Comparison of ENCODE assay signal across 1 cellular context in the genomic region with DNA sequence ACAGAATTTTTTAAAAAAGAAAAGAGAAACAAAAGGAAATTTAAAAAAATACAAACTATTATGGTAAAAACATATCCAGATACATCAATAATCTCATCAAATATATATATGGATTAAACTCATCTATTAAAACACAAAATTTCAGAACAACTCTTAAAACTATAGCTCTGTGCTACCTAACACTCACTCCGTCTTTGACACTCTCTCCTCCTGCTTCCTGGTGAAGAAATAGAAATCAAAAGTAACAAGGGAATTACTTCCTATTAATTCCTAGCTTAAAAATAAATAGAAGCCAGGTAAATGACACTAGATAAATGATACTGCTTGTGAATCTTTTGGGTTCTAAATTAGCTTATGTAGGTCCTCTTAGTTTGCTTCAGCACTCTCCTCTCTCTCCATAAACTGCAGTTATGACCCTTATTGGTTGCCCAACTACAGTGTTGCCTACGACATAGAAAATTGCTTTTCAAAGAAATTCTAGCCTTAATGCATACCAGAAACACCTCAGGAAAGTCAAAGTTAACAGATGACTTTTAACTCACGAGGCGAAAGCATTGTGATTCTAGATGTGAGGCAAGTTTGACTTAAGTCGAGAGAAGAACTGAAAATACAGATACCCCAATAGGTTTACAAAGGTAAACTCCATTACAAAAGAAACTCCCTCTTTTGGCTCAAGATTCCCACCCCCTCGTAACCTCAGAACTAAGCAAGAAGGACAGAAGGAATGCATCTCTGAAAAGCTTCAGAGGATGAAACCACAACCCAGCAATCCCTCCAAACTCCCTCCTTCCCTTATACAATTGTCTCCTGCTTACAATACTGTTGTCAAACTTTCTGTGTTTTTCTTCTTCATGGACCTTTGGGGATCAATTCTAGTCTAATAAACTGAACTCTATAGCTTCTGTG.
TF ChIP-seq lines count a peak whose summit lies in the region.

No MANE protein-coding gene starts in this region.

TF ChIP-seq in GM12878, 131 proteins besides CTCF, POLR2A, EP300 and RAD21:
- TF ChIP-seq RCOR1 (conservative IDR thresholded peaks at IDR 0.05; ENCODE audit: low read depth, low read length), result no peak
- no peak for TF ChIP-seq TBL1XR1 (IDR thresholded peaks at IDR 0.05; ENCODE audit: low read depth, low read length)
- TF ChIP-seq, protein P1, sequence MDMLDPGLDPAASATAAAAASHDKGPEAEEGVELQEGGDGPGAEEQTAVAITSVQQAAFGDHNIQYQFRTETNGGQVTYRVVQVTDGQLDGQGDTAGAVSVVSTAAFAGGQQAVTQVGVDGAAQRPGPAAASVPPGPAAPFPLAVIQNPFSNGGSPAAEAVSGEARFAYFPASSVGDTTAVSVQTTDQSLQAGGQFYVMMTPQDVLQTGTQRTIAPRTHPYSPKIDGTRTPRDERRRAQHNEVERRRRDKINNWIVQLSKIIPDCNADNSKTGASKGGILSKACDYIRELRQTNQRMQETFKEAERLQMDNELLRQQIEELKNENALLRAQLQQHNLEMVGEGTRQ (IDR thresholded peaks at IDR 0.05; ENCODE audit: borderline replicate concordance, low read depth, low read length), result no peak
- no peak for TF ChIP-seq NFIC (IDR thresholded peaks at IDR 0.05; ENCODE audit: low read depth, low read length)
- no peak for TF ChIP-seq MTA2 (IDR thresholded peaks at IDR 0.05; ENCODE audit: low read depth)
- TF ChIP-seq PML (IDR thresholded peaks at IDR 0.05; ENCODE audit: low read length), result no peak
- TF ChIP-seq ZZZ3 (IDR thresholded peaks at IDR 0.05; ENCODE audit: control insufficient read depth, insufficient read length, low read depth), result no peak
- TF ChIP-seq, protein P2, sequence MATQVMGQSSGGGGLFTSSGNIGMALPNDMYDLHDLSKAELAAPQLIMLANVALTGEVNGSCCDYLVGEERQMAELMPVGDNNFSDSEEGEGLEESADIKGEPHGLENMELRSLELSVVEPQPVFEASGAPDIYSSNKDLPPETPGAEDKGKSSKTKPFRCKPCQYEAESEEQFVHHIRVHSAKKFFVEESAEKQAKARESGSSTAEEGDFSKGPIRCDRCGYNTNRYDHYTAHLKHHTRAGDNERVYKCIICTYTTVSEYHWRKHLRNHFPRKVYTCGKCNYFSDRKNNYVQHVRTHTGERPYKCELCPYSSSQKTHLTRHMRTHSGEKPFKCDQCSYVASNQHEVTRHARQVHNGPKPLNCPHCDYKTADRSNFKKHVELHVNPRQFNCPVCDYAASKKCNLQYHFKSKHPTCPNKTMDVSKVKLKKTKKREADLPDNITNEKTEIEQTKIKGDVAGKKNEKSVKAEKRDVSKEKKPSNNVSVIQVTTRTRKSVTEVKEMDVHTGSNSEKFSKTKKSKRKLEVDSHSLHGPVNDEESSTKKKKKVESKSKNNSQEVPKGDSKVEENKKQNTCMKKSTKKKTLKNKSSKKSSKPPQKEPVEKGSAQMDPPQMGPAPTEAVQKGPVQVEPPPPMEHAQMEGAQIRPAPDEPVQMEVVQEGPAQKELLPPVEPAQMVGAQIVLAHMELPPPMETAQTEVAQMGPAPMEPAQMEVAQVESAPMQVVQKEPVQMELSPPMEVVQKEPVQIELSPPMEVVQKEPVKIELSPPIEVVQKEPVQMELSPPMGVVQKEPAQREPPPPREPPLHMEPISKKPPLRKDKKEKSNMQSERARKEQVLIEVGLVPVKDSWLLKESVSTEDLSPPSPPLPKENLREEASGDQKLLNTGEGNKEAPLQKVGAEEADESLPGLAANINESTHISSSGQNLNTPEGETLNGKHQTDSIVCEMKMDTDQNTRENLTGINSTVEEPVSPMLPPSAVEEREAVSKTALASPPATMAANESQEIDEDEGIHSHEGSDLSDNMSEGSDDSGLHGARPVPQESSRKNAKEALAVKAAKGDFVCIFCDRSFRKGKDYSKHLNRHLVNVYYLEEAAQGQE (IDR thresholded peaks at IDR 0.05; ENCODE audit: low read depth, low read length), result no peak
TF ChIP-seq in GM12878: peak in this region for 0.
